In the genomic region with DNA sequence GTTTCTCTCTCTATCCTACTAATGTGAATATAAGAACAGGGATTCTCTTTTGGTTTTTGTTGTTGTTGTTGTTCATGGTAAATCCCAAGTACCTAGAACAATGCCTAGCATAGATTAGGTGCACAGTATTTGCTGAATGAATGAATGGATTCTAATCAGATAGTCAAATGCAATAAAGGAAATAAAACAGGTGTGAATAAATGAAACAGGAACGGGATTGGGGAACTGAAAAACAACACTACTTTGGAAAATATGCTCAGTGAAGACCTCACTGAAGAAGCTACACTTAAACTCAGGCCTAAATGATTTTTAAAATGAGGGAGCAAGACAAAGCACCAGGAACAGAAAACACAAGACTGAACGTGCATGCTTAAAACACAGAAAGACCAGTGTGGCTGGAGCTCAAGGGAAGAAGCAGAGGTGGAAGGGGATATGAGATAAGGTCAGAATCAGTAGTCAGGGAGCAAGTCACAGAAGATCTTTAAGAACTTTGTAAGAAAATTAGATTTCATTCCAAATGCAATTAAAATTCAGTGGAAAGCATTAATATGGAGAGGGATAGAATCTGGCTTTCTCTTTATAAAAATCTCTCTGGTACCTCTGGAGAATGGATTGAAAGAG, we compare ENCODE assay signal across 18 cellular contexts.
DNase-seq lines count a peak whose midpoint lies in the region; ATAC-seq, FAIRE-seq and TF ChIP-seq lines count a peak whose summit lies in the region.
"Had no signal": no experiment of that assay in that cellular context is flagged by ENCODE, and none has a peak within 500 bp of the region (broad histone marks: within the 10 kb centered on the region; RNA-seq: fewer than 3 reads in every experiment).

No MANE protein-coding gene starts in this region.

- DNase-seq in left ventricle myocardium inferior (no peak), right cardiac atrium (no peak), GM12878 (ENCODE audit: low read depth, low spot score) (no peak), H7 (no peak), NCI-H1048 (lab: John Stamatoyannopoulos, UW) (no peak), CD14-positive monocyte (ENCODE audit: low spot score) (no peak)
- DNase-seq: Calu3, NCI-H1694, NCI-H2107, NCI-H446, NCI-H748 treated with DMSO at 0.1 percent for 48 hours, SHP77 had no signal

- in situ Hi-C loops in GM12878 (cut with MboI) = no loop called here

- H3K36me3 Mint-ChIP-seq in CD14-positive monocyte = peaks cover 3 to 8% of the 10 kb centered on the region in 2 donors

- peaks cover 39% of the 10 kb centered on the region for H3K4me1 ChIP-seq in left ventricle myocardium inferior
- H3K4me1 ChIP-seq in right cardiac atrium (ENCODE audit: control insufficient read depth, insufficient read depth, low read length) = no peaks in the 10 kb centered on the region
- H3K4me1 ChIP-seq in GM12878 (ENCODE audit: control insufficient read depth, insufficient read depth, low read length) = peaks cover 14% of the 10 kb centered on the region

- FAIRE-seq in GM12878 (lab: Jason Lieb, UNC) = no peak
- FAIRE-seq: G401.6, H54 had no signal

- TF ChIP-seq POLR2A in GM12878 (IDR thresholded peaks at IDR 0.05; ENCODE audit: low read depth, low read length) = no peak

- SMC1A ChIA-PET in GM12878 (lab: Charles Lee; ENCODE audit: uncharacterized antibody, unreplicated experiment) = interaction anchor here (0.8 to 1.9 kb wide), 4 partner anchors 10 to 45 kb away, joined by 3 to 6 read pairs (median 4); no protein-coding TSS in a partner anchor

- H3K9me3 ChIP-seq in left ventricle myocardium inferior (replicated peaks) = no peaks in the 10 kb centered on the region
- no peaks in the 10 kb centered on the region for H3K9me3 ChIP-seq in right cardiac atrium (ENCODE audit: control insufficient read depth, low read length)
- no peaks in the 10 kb centered on the region for H3K9me3 ChIP-seq in GM12878 (replicated peaks; ENCODE audit: control insufficient read depth, insufficient read depth, low read length)

- TF ChIP-seq EP300 in GM12878 (IDR thresholded peaks at IDR 0.05; ENCODE audit: borderline replicate concordance in 1 of 2, control insufficient read depth in 1 of 2, low read depth in 2 of 2, low read length in 2 of 2) = no peak

- H3K27me3 Mint-ChIP-seq in CD14-positive monocyte (ENCODE audit: low read depth in 3 of 3) = no peaks in the 10 kb centered on the region
- H3K27me3 Mint-ChIP-seq: CD4-positive, CD25-positive, alpha-beta regulatory T cell; IgD-negative memory B cell had no signal

- TF ChIP-seq CTCF in left ventricle myocardium inferior (IDR thresholded peaks at IDR 0.05; ENCODE audit: borderline replicate concordance) = no peak
- no peak for TF ChIP-seq CTCF in GM12878 (IDR thresholded peaks at IDR 0.05 in 2 of 3, conservative IDR thresholded peaks at IDR 0.05 in 1 of 3; ENCODE audit: control insufficient read depth in 2 of 3, extremely low read depth in 1 of 3, insufficient read depth in 1 of 3, low read depth in 3 of 3, low read length in 3 of 3)
- TF ChIP-seq CTCF in CD14-positive monocyte (IDR thresholded peaks at IDR 0.05) = no peak

- H3K4me2 ChIP-seq in GM12878 (ENCODE audit: control insufficient read depth, insufficient read depth) = no peak overlapping the region

- peaks cover 6% of the 10 kb centered on the region for H3K79me2 ChIP-seq in GM12878 (ENCODE audit: control insufficient read depth, insufficient read depth, low read length)

- peaks cover 0 to 3% (median 0%) of the 10 kb centered on the region in 7 donors for H3K9me3 Mint-ChIP-seq in CD14-positive monocyte
- H3K9me3 Mint-ChIP-seq: CD4-positive, CD25-positive, alpha-beta regulatory T cell; IgD-negative memory B cell had no signal

- H2AFZ ChIP-seq in GM12878 (ENCODE audit: control insufficient read depth, low read depth, low read length) = no peak overlapping the region

- no peak overlapping the region for H3K27ac Mint-ChIP-seq in CD14-positive monocyte
- H3K27ac Mint-ChIP-seq: CD4-positive, CD25-positive, alpha-beta regulatory T cell; IgD-negative memory B cell had no signal

- H3K9ac ChIP-seq in GM12878 (ENCODE audit: control insufficient read depth, insufficient read depth, low read length) = no peak overlapping the region

- H3K36me3 ChIP-seq in left ventricle myocardium inferior (no peaks in the 10 kb centered on the region), GM12878 (ENCODE audit: control insufficient read depth in 2 of 2, insufficient read depth in 2 of 2, low read length in 1 of 2) (no peaks in the 10 kb centered on the region; a peak in 1 of 4 replicates), H7 (replicated peaks; ENCODE audit: control insufficient read depth, insufficient read depth, low read length) (no peaks in the 10 kb centered on the region)

- H3K27ac ChIP-seq in left ventricle myocardium inferior (replicated peaks) = peak overlapping the region; percentile 51
- H3K27ac ChIP-seq in right cardiac atrium (ENCODE audit: low read length) = no peak overlapping the region
- no peak overlapping the region for H3K27ac ChIP-seq in GM12878 (ENCODE audit: control insufficient read depth, insufficient read depth)
- peak overlapping the region; percentile 96 for H3K27ac ChIP-seq in layer of hippocampus (ENCODE audit: low read depth, low read length)

- intact Hi-C loops in left ventricle myocardium inferior (cut with micrococcal nuclease) = no loop called here
- intact Hi-C loops in right cardiac atrium (cut with DNase I) = loop anchor here in 1 of 4 donors (5.0 kb wide), 1 partner anchor 38 kb away; no protein-coding TSS in a partner anchor
- intact Hi-C loops in GM12878 (cut with micrococcal nuclease; ENCODE audit: unreplicated experiment) = no loop called here
- intact Hi-C loops in CD14-positive monocyte (cut with micrococcal nuclease) = no loop called here

- no peaks in the 10 kb centered on the region for H4K20me1 ChIP-seq in GM12878 (ENCODE audit: control insufficient read depth, insufficient read depth)

- peaks cover 4% of the 10 kb centered on the region for H3K4me1 Mint-ChIP-seq in CD14-positive monocyte

- H3K27me3 ChIP-seq in left ventricle myocardium inferior (ENCODE audit: low read depth) = no peaks in the 10 kb centered on the region
- H3K27me3 ChIP-seq in right cardiac atrium (ENCODE audit: control insufficient read depth, insufficient read depth) = no peaks in the 10 kb centered on the region
- no peaks in the 10 kb centered on the region for H3K27me3 ChIP-seq in GM12878 (replicated peaks in 1 of 2; ENCODE audit: control insufficient read depth in 2 of 2, insufficient read depth in 2 of 2, low read length in 1 of 2)
- H3K27me3 ChIP-seq in layer of hippocampus (ENCODE audit: control insufficient read depth, insufficient read depth, low read length) = no peaks in the 10 kb centered on the region
- no peaks in the 10 kb centered on the region for H3K27me3 ChIP-seq in H7 (ENCODE audit: control insufficient read depth, insufficient read depth, low read length)

- WGBS in right cardiac atrium = 66% methylated on average over 2 of the region's 2 CpGs
- 23% methylated on average over 2 of the region's 2 CpGs for WGBS in GM12878 (ENCODE audit: insufficient coverage, insufficient replicate concordance, low lambda C conversion rate, missing lambda C conversion rate)

- ATAC-seq in right cardiac atrium = no peak
- no peak; the same call in 1 of the 3 replicates for ATAC-seq in GM12878
- ATAC-seq in HG03460 (IDR thresholded peaks at IDR 0.05; ENCODE audit: unreplicated experiment) = no peak

- H3K4me3 ChIP-seq in left ventricle myocardium inferior (no peak overlapping the region), right cardiac atrium (ENCODE audit: low read length) (no peak overlapping the region), GM12878 (no peak overlapping the region), H7 (ENCODE audit: insufficient read depth, low read depth, low read length) (no peak overlapping the region)

- no peak for TF ChIP-seq RAD21 in GM12878 (IDR thresholded peaks at IDR 0.05; ENCODE audit: insufficient read depth, low read depth, low read length)

- no TSS peak for BruUV-seq in GM12878 (replicated peaks; lab: Mats Ljungman, UMichigan)

- RAD21 ChIA-PET in GM12878 (lab: Charles Lee; ENCODE audit: unreplicated experiment) = no interaction called here

- POLR2A ChIA-PET in GM12878 (lab: Charles Lee) = no interaction called here

- CTCF ChIA-PET in GM12878 (lab: Yijun Ruan, JAX) = interaction anchor here (0.9 to 1.3 kb wide), 3 partner anchors 11 to 49 kb away, joined by 3 to 4 read pairs (median 4); no protein-coding TSS in a partner anchor

- H3K4me3 Mint-ChIP-seq in CD14-positive monocyte = no peak overlapping the region
- H3K4me3 Mint-ChIP-seq: CD4-positive, CD25-positive, alpha-beta regulatory T cell; IgD-negative memory B cell had no signal

TF ChIP-seq in GM12878, 131 proteins besides CTCF, POLR2A, EP300 and RAD21:
- TF ChIP-seq, protein P1, sequence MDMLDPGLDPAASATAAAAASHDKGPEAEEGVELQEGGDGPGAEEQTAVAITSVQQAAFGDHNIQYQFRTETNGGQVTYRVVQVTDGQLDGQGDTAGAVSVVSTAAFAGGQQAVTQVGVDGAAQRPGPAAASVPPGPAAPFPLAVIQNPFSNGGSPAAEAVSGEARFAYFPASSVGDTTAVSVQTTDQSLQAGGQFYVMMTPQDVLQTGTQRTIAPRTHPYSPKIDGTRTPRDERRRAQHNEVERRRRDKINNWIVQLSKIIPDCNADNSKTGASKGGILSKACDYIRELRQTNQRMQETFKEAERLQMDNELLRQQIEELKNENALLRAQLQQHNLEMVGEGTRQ (IDR thresholded peaks at IDR 0.05; ENCODE audit: borderline replicate concordance, low read depth, low read length) = no peak
- TF ChIP-seq, protein P2, sequence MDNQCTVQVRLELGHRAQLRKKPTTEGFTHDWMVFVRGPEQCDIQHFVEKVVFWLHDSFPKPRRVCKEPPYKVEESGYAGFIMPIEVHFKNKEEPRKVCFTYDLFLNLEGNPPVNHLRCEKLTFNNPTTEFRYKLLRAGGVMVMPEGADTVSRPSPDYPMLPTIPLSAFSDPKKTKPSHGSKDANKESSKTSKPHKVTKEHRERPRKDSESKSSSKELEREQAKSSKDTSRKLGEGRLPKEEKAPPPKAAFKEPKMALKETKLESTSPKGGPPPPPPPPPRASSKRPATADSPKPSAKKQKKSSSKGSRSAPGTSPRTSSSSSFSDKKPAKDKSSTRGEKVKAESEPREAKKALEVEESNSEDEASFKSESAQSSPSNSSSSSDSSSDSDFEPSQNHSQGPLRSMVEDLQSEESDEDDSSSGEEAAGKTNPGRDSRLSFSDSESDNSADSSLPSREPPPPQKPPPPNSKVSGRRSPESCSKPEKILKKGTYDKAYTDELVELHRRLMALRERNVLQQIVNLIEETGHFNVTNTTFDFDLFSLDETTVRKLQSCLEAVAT (IDR thresholded peaks at IDR 0.05) = no peak
- TF ChIP-seq TCF3 (IDR thresholded peaks at IDR 0.05; ENCODE audit: borderline replicate concordance, insufficient read depth, low read depth, low read length) (no peak), NR2C2 (IDR thresholded peaks at IDR 0.05; ENCODE audit: borderline replicate concordance, control insufficient read depth, insufficient read length, low read depth) (no peak), TAF1 (IDR thresholded peaks at IDR 0.05; ENCODE audit: borderline replicate concordance, low read depth, low read length) (no peak), ZNF24 (IDR thresholded peaks at IDR 0.05) (peak; percentile 65), SPI1 (IDR thresholded peaks at IDR 0.05; ENCODE audit: borderline replicate concordance, insufficient read depth, low read depth, low read length) (peak; percentile 39; the same call in 1 of the 2 replicates)

Comparison
In these comparisons a context has a peak if more than half of its experiments do, and no peak if none do; other contexts are left out.
1. H3K27ac ChIP-seq: peak in left ventricle myocardium inferior (single experiment) and layer of hippocampus (single experiment); none in right cardiac atrium (single experiment) and GM12878 (single experiment).